In the genomic region with DNA sequence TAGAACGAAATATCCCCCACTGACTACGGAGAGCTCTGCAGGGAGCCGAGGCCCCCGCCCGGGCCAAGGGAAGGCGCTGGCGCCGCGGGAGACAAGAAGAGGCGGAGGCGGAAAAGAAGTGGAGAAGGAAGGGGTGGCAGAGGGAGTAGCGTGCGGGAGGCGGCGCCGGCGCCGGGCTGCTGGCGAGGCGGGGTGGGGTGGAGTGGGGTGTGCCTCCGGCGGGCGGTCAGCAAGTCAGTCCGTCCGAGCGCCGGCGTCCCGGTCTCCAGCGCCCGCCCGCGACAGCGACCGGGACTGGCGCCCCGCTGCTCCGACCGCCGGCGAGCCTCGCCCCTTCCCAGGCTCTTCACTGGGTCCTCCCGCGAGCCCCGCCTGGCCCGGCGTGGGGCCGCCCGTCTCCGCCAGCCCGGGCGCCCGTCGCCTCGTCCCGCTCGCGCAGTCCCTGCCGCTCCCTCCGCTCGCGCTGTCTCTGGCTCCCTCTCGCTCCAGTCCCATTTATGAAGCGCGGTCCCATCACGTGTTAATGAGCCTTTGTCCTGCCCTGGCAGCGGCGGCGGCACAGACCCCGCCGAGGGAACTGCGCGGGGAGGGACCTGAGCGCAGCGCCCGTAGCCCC, we compare ENCODE assay signal across 8 cellular contexts. TPM values are rescaled to one million over a fixed set of nuclear protein-coding genes. Genes with fewer than 3 reads are reported as not detected.
DNase-seq lines count a peak whose midpoint lies in the region; ATAC-seq and TF ChIP-seq lines count a peak whose summit lies in the region.

A gene (minus strand): TSS at position 471 of the 616 bp plus-strand sequence. CDS start 21,073 bp downstream, outside the sequence.

- H3K9me3 ChIP-seq in effector memory CD4-positive, alpha-beta T cell (ENCODE audit: control insufficient read depth, low read length), result no peaks in the 10 kb centered on the region
- no peaks in the 10 kb centered on the region for H3K9me3 ChIP-seq in upper lobe of right lung

- intact Hi-C loops in upper lobe of right lung (cut with DNase I), result no loop called here

- H3K27ac ChIP-seq in HL-60 (replicated peaks), result no peak within 1 kb of the TSS
- H3K27ac ChIP-seq in effector memory CD4-positive, alpha-beta T cell (ENCODE audit: insufficient read depth, low read length, poor library complexity, severe bottlenecking), result no peak within 1 kb of the TSS
- H3K27ac ChIP-seq in upper lobe of right lung, result peak within 1 kb of the TSS; percentile 70

- peaks cover 53% of the 10 kb centered on the region for H3K27me3 ChIP-seq in HL-60 (ENCODE audit: insufficient read depth, poor library complexity, severe bottlenecking)
- H3K27me3 ChIP-seq in effector memory CD4-positive, alpha-beta T cell (replicated peaks; ENCODE audit: control insufficient read depth, insufficient read depth, low read length, poor library complexity, severe bottlenecking), result peaks cover 16% of the 10 kb centered on the region
- H3K27me3 ChIP-seq in upper lobe of right lung, result peaks cover 62% of the 10 kb centered on the region

- DNase-seq in GM03348 (ENCODE audit: low spot score) (peak; percentile 68), HL-60 (ENCODE audit: low read depth in 1 of 2, low spot score in 1 of 2) (peak in 1 of 2 experiments; percentile 9), SK-MEL-5 (ENCODE audit: low read depth, low spot score) (peak; percentile 41), midbrain (lab: John Stamatoyannopoulos, UW) (peak; percentile 4), upper lobe of right lung (peak; percentile 92), DMS153 treated with DMSO at 0.1 percent for 48 hours (lab: John Stamatoyannopoulos, UW; ENCODE audit: unreplicated experiment) (no peak)
- no peak for DNase-seq in effector memory CD4-positive, alpha-beta T cell

- peaks cover 4% of the 10 kb centered on the region for H3K4me1 ChIP-seq in effector memory CD4-positive, alpha-beta T cell (ENCODE audit: control insufficient read depth, insufficient read depth, low read length, poor library complexity, severe bottlenecking)
- peaks cover 4% of the 10 kb centered on the region for H3K4me1 ChIP-seq in upper lobe of right lung

- in situ Hi-C loops in SK-MEL-5 (cut with HindIII; ENCODE audit: low pct_unique_long_range_greater_than_20kb, low sequenced_read_pairs), result no loop called here

- TF ChIP-seq CTCF in HL-60 (IDR thresholded peaks at IDR 0.05; ENCODE audit: insufficient read depth, low read length) (no peak), upper lobe of right lung (IDR thresholded peaks at IDR 0.05) (peak; percentile 30)

- ATAC-seq in GM19468 (IDR thresholded peaks at IDR 0.05; ENCODE audit: extremely low read depth, unreplicated experiment), result peak; percentile 29
- ATAC-seq in upper lobe of right lung, result peak; percentile 94

- H3K4me3 ChIP-seq in HL-60 (replicated peaks; ENCODE audit: insufficient read depth, low read length) (peak within 1 kb of the TSS; percentile 52), upper lobe of right lung (peak within 1 kb of the TSS; percentile 61)
- H3K4me3 ChIP-seq in effector memory CD4-positive, alpha-beta T cell (ENCODE audit: insufficient read depth, low read depth, low read length, poor library complexity, severe bottlenecking), result peak within 1 kb of the TSS; percentile 48

- H3K36me3 ChIP-seq in effector memory CD4-positive, alpha-beta T cell (ENCODE audit: control insufficient read depth, insufficient read depth, low read length), result no peaks in the 10 kb centered on the region
- H3K36me3 ChIP-seq in upper lobe of right lung, result no peaks in the 10 kb centered on the region

RNA-seq across cellular contexts. Expression of the gene that starts here (rescaled TPM):
- total RNA-seq in SK-MEL-5 (2014; rRNA removed; shearing (Covaris generic)), result 1.7 and 2.0 TPM in 2 replicates
- 3.3 and 3.9 TPM in 2 replicates for polyA plus RNA-seq in SK-MEL-5 (2015; cell fraction: cytosol; rRNA removed)
- polyA plus RNA-seq in SK-MEL-5 (2015; cell fraction: nucleus; rRNA removed), result 5.1 and 5.3 TPM in 2 replicates
- total RNA-seq in upper lobe of right lung, result 21.6 TPM

Comparison
In these comparisons a context has a peak if more than half of its experiments do, and no peak if none do; other contexts are left out.
1. DNase-seq: peak in GM03348 (single experiment), SK-MEL-5 (single experiment), midbrain (single experiment) and upper lobe of right lung (single experiment); none in effector memory CD4-positive, alpha-beta T cell (0 of 3) and DMS153 treated with DMSO at 0.1 percent for 48 hours (single experiment).
2. Peak in every context shown above with its lines, with median percentiles within 50 percentile points of each other: H3K4me3 ChIP-seq.